In genomic region chr10:125415964-125416363, GRCh38 we compare ENCODE assay signal across 22 cellular contexts.
A peak's percentile ranks its signal among the peaks of the same experiment; 100 is the strongest.
DNase-seq lines count a peak whose midpoint lies in the region; ATAC-seq, FAIRE-seq and TF ChIP-seq lines count a peak whose summit lies in the region.
"Had no signal": no experiment of that assay in that cellular context is flagged by ENCODE, and none has a peak within 500 bp of the region (broad histone marks: within the 10 kb centered on the region; RNA-seq: fewer than 3 reads in every experiment).

No MANE protein-coding gene starts in this region.

- no peak overlapping the region for H3K9ac ChIP-seq in HepG2 (ENCODE audit: insufficient read depth, low read depth, low read length)
- H3K9ac ChIP-seq in endothelial cell of umbilical vein (replicated peaks; ENCODE audit: extremely low read depth, insufficient read depth, low read length), result no peak overlapping the region
- H3K9ac ChIP-seq: BLaER1 had no signal

- intact Hi-C loops in HepG2 (cut with micrococcal nuclease; ENCODE audit: unreplicated experiment) (no loop called here), right lobe of liver (cut with DNase I) (no loop called here), endothelial cell of umbilical vein (cut with micrococcal nuclease) (no loop called here)

- H3K9me1 ChIP-seq in endothelial cell of umbilical vein (replicated peaks; ENCODE audit: control insufficient read depth, extremely low read depth, insufficient read depth, low read length), result no peaks in the 10 kb centered on the region

- TF ChIP-seq POLR2A in HepG2 (IDR thresholded peaks at IDR 0.05; ENCODE audit: insufficient read depth in 1 of 2, low read depth in 2 of 2, low read length in 2 of 2) (no peak), right lobe of liver (IDR thresholded peaks at IDR 0.05) (no peak), endothelial cell of umbilical vein (IDR thresholded peaks at IDR 0.05; ENCODE audit: low read depth, low read length) (no peak)

- H3K36me3 ChIP-seq in HepG2 (replicated peaks in 1 of 2; ENCODE audit: control insufficient read depth in 1 of 2, insufficient read depth in 2 of 2, low read length in 2 of 2) (no peaks in the 10 kb centered on the region), right lobe of liver (no peaks in the 10 kb centered on the region), endothelial cell of umbilical vein (ENCODE audit: control insufficient read depth in 2 of 2, extremely low read depth in 1 of 2, insufficient read depth in 2 of 2, low read length in 2 of 2) (no peaks in the 10 kb centered on the region)
- H3K36me3 ChIP-seq: BLaER1 had no signal

- peaks cover 3 to 19% of the 10 kb centered on the region in 2 experiments; a peak in 2 of 5 replicates for H3K27me3 ChIP-seq in HepG2 (ENCODE audit: control insufficient read depth in 1 of 2, insufficient read depth in 2 of 2, low read length in 2 of 2)
- H3K27me3 ChIP-seq in right lobe of liver, result no peaks in the 10 kb centered on the region
- H3K27me3 ChIP-seq in endothelial cell of umbilical vein (ENCODE audit: control insufficient read depth in 2 of 2, insufficient read depth in 2 of 2, low read length in 2 of 2), result no peaks in the 10 kb centered on the region
- H3K27me3 ChIP-seq: BLaER1 had no signal

- H3K79me2 ChIP-seq in HepG2 (ENCODE audit: insufficient read depth, low read length) (no peaks in the 10 kb centered on the region), endothelial cell of umbilical vein (ENCODE audit: control insufficient read depth, insufficient read depth, low read length) (no peaks in the 10 kb centered on the region)

- H3K4me1 ChIP-seq in HepG2 (ENCODE audit: insufficient read depth, low read length) (no peaks in the 10 kb centered on the region), right lobe of liver (no peaks in the 10 kb centered on the region), endothelial cell of umbilical vein (ENCODE audit: control insufficient read depth, extremely low read depth, insufficient read depth, low read length) (peaks cover 9% of the 10 kb centered on the region)
- H3K4me1 ChIP-seq: BLaER1, Caco-2 had no signal

- H3K4me3 ChIP-seq in HepG2 (replicated peaks in 1 of 3; ENCODE audit: insufficient read depth in 1 of 3, low read depth in 2 of 3, low read length in 3 of 3) (no peak overlapping the region), right lobe of liver (no peak overlapping the region), endothelial cell of umbilical vein (replicated peaks in 1 of 3; ENCODE audit: insufficient read depth in 1 of 3, low read depth in 1 of 3, low read length in 3 of 3) (no peak overlapping the region)
- H3K4me3 ChIP-seq: BLaER1, GM12878, GM23338 had no signal

- DNase-seq in HepG2 (ENCODE audit: low spot score) (no peak), right lobe of liver (no peak), endothelial cell of umbilical vein (ENCODE audit: low read depth, low spot score) (no peak), urothelium cell line (ENCODE audit: low spot score) (no peak), medulla oblongata (ENCODE audit: extremely low spot score) (no peak)
- DNase-seq: Caco-2; CD4-positive, CD25-positive, alpha-beta regulatory T cell; CD8-positive, alpha-beta T cell; DMS153; DMS79; EL; GDM1; H9 had no signal

- H3K4me2 ChIP-seq in HepG2 (ENCODE audit: low read depth, low read length) (no peak overlapping the region), endothelial cell of umbilical vein (ENCODE audit: insufficient read depth, low read length) (no peak overlapping the region)
- H3K4me2 ChIP-seq: BLaER1, GM23338 had no signal

- dilution Hi-C loops in endothelial cell of umbilical vein (cut with MboI; ENCODE audit: extremely low pct_ligation_motif_present, low sequenced_read_pairs), result no loop called here

- FAIRE-seq in HepG2 (lab: Jason Lieb, UNC), result no peak
- FAIRE-seq in endothelial cell of umbilical vein (lab: Jason Lieb, UNC), result no peak
- peak; percentile 94 for FAIRE-seq in urothelium cell line (lab: Jason Lieb, UNC)
- FAIRE-seq: A204.1, GM12878, GM19239 had no signal

- H2AFZ ChIP-seq in HepG2 (ENCODE audit: low read length), result no peak overlapping the region
- no peak overlapping the region for H2AFZ ChIP-seq in endothelial cell of umbilical vein (ENCODE audit: low read depth, low read length)
- H2AFZ ChIP-seq: GM23338 had no signal

- TF ChIP-seq EP300 in HepG2 (IDR thresholded peaks at IDR 0.05; ENCODE audit: low read depth in 2 of 2, low read length in 2 of 2) (no peak), HepG2 (CRISPR knock-in tag; IDR thresholded peaks at IDR 0.05; ENCODE audit: borderline replicate concordance) (no peak)

- WGBS in HepG2 (ENCODE audit: low lambda C conversion rate), result 3% methylated on average over 2 of the region's 2 CpGs
- 71% methylated on average over 1 of the region's 2 CpGs for WGBS in right lobe of liver (ENCODE audit: insufficient coverage, low coverage, low lambda C conversion rate, missing lambda C conversion rate)

- in situ Hi-C loops in HepG2 (cut with HindIII; ENCODE audit: extremely low pct_ligation_motif_present, low pct_unique_long_range_greater_than_20kb), result no loop called here

- no TSS peak for BruUV-seq in HepG2 (replicated peaks; lab: Mats Ljungman, UMichigan)
- no TSS peak for BruUV-seq in endothelial cell of umbilical vein (replicated peaks; lab: Mats Ljungman, UMichigan)

- H4K20me1 ChIP-seq in HepG2 (ENCODE audit: insufficient read depth, low read length) (no peaks in the 10 kb centered on the region), endothelial cell of umbilical vein (replicated peaks; ENCODE audit: control insufficient read depth, extremely low read depth, insufficient read depth, low read length) (no peaks in the 10 kb centered on the region)
- H4K20me1 ChIP-seq: BLaER1 had no signal

- TF ChIP-seq RAD21 in HepG2 (CRISPR knock-in tag; IDR thresholded peaks at IDR 0.05), result no peak

- no peaks in the 10 kb centered on the region for H3K9me3 ChIP-seq in HepG2 (ENCODE audit: low read length)
- H3K9me3 ChIP-seq in right lobe of liver, result no peaks in the 10 kb centered on the region
- no peaks in the 10 kb centered on the region for H3K9me3 ChIP-seq in endothelial cell of umbilical vein (replicated peaks; ENCODE audit: control insufficient read depth, insufficient read depth, low read length)
- H3K9me3 ChIP-seq: BLaER1, Caco-2 had no signal

- CTCF ChIA-PET in HepG2 (lab: Yijun Ruan, JAX; ENCODE audit: low intra/inter-chr PET ratio, low total read pairs) (no interaction called here), endothelial cell of umbilical vein (lab: Charles Lee) (no interaction called here)

- ATAC-seq in HepG2 (no peak), right lobe of liver (no peak), HG03025 (IDR thresholded peaks at IDR 0.05; ENCODE audit: low FRiP score, unreplicated experiment) (no peak)
- ATAC-seq: CD8-positive, alpha-beta T cell; GM12878; GM23338; HCT116 had no signal

- H3K27ac ChIP-seq in HepG2 (ENCODE audit: extremely low read length, insufficient read depth, low read length) (no peak overlapping the region), right lobe of liver (no peak overlapping the region), endothelial cell of umbilical vein (ENCODE audit: insufficient read depth, low read depth, low read length) (no peak overlapping the region)
- H3K27ac ChIP-seq: 22Rv1, BLaER1, C4-2B had no signal

- TF ChIP-seq CTCF in HepG2 (CRISPR knock-in tag; IDR thresholded peaks at IDR 0.05) (no peak), right lobe of liver (IDR thresholded peaks at IDR 0.05) (no peak), endothelial cell of umbilical vein (IDR thresholded peaks at IDR 0.05; ENCODE audit: extremely low read depth in 1 of 2, insufficient read depth in 1 of 2, low read depth in 1 of 2, low read length in 2 of 2) (no peak)

- POLR2A ChIA-PET in HepG2 (lab: Yijun Ruan, JAX), result no interaction called here
- POLR2A ChIA-PET in endothelial cell of umbilical vein (lab: Charles Lee), result no interaction called here

TF ChIP-seq in HepG2, 621 proteins besides CTCF, POLR2A, EP300 and RAD21:
- TF ChIP-seq MNT (IDR thresholded peaks at IDR 0.05), result peak; percentile 88
- TF ChIP-seq ZNF44 (CRISPR knock-in tag; IDR thresholded peaks at IDR 0.05), result no peak

TF ChIP-seq in endothelial cell of umbilical vein, 7 proteins besides CTCF, POLR2A, EP300 and RAD21:
- TF ChIP-seq MAX (IDR thresholded peaks at IDR 0.05; ENCODE audit: insufficient read depth, insufficient read length), result peak; percentile 14
- TF ChIP-seq POLR2AphosphoS5 (IDR thresholded peaks at IDR 0.05; ENCODE audit: insufficient read depth, low read depth, low read length), result no peak
